Comparison of ENCODE assay signal across 1 cellular context in the genomic region with DNA sequence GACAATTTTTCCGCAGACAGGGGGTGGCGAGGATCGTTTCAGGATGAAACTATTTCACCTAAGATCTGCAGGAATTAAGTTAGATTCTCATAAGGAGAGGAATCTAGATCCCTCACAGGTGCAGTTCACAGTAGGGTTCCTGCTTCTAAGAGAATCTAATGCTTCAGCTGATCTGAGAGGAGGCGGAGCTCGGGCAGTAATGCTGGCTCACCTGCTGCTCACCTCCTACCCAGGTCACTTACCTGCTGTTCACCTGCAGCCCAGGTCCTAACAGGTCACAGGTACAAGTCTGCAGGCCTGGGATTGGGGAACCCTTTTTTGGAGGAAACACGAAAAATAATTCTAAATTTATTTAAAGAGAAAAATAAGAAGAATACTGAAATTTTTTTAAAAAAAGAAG.
TF ChIP-seq lines count a peak whose summit lies in the region.

No MANE protein-coding gene starts in this region.

TF ChIP-seq in GM23338, 12 proteins besides CTCF, POLR2A, EP300 and RAD21 (continued from another document):
- TF ChIP-seq, protein P1, sequence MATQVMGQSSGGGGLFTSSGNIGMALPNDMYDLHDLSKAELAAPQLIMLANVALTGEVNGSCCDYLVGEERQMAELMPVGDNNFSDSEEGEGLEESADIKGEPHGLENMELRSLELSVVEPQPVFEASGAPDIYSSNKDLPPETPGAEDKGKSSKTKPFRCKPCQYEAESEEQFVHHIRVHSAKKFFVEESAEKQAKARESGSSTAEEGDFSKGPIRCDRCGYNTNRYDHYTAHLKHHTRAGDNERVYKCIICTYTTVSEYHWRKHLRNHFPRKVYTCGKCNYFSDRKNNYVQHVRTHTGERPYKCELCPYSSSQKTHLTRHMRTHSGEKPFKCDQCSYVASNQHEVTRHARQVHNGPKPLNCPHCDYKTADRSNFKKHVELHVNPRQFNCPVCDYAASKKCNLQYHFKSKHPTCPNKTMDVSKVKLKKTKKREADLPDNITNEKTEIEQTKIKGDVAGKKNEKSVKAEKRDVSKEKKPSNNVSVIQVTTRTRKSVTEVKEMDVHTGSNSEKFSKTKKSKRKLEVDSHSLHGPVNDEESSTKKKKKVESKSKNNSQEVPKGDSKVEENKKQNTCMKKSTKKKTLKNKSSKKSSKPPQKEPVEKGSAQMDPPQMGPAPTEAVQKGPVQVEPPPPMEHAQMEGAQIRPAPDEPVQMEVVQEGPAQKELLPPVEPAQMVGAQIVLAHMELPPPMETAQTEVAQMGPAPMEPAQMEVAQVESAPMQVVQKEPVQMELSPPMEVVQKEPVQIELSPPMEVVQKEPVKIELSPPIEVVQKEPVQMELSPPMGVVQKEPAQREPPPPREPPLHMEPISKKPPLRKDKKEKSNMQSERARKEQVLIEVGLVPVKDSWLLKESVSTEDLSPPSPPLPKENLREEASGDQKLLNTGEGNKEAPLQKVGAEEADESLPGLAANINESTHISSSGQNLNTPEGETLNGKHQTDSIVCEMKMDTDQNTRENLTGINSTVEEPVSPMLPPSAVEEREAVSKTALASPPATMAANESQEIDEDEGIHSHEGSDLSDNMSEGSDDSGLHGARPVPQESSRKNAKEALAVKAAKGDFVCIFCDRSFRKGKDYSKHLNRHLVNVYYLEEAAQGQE (IDR thresholded peaks at IDR 0.05; ENCODE audit: unreplicated experiment): no peak
- TF ChIP-seq EZH2phosphoT487 (IDR thresholded peaks at IDR 0.05; ENCODE audit: unreplicated experiment) (no peak), EZH2 (IDR thresholded peaks at IDR 0.05; ENCODE audit: low read depth, unreplicated experiment) (no peak), ZNF331 (CRISPR knock-in tag; IDR thresholded peaks at IDR 0.05; ENCODE audit: low read depth) (no peak), ZNF114 (CRISPR knock-in tag; IDR thresholded peaks at IDR 0.05) (no peak)
- TF ChIP-seq, protein P2, sequence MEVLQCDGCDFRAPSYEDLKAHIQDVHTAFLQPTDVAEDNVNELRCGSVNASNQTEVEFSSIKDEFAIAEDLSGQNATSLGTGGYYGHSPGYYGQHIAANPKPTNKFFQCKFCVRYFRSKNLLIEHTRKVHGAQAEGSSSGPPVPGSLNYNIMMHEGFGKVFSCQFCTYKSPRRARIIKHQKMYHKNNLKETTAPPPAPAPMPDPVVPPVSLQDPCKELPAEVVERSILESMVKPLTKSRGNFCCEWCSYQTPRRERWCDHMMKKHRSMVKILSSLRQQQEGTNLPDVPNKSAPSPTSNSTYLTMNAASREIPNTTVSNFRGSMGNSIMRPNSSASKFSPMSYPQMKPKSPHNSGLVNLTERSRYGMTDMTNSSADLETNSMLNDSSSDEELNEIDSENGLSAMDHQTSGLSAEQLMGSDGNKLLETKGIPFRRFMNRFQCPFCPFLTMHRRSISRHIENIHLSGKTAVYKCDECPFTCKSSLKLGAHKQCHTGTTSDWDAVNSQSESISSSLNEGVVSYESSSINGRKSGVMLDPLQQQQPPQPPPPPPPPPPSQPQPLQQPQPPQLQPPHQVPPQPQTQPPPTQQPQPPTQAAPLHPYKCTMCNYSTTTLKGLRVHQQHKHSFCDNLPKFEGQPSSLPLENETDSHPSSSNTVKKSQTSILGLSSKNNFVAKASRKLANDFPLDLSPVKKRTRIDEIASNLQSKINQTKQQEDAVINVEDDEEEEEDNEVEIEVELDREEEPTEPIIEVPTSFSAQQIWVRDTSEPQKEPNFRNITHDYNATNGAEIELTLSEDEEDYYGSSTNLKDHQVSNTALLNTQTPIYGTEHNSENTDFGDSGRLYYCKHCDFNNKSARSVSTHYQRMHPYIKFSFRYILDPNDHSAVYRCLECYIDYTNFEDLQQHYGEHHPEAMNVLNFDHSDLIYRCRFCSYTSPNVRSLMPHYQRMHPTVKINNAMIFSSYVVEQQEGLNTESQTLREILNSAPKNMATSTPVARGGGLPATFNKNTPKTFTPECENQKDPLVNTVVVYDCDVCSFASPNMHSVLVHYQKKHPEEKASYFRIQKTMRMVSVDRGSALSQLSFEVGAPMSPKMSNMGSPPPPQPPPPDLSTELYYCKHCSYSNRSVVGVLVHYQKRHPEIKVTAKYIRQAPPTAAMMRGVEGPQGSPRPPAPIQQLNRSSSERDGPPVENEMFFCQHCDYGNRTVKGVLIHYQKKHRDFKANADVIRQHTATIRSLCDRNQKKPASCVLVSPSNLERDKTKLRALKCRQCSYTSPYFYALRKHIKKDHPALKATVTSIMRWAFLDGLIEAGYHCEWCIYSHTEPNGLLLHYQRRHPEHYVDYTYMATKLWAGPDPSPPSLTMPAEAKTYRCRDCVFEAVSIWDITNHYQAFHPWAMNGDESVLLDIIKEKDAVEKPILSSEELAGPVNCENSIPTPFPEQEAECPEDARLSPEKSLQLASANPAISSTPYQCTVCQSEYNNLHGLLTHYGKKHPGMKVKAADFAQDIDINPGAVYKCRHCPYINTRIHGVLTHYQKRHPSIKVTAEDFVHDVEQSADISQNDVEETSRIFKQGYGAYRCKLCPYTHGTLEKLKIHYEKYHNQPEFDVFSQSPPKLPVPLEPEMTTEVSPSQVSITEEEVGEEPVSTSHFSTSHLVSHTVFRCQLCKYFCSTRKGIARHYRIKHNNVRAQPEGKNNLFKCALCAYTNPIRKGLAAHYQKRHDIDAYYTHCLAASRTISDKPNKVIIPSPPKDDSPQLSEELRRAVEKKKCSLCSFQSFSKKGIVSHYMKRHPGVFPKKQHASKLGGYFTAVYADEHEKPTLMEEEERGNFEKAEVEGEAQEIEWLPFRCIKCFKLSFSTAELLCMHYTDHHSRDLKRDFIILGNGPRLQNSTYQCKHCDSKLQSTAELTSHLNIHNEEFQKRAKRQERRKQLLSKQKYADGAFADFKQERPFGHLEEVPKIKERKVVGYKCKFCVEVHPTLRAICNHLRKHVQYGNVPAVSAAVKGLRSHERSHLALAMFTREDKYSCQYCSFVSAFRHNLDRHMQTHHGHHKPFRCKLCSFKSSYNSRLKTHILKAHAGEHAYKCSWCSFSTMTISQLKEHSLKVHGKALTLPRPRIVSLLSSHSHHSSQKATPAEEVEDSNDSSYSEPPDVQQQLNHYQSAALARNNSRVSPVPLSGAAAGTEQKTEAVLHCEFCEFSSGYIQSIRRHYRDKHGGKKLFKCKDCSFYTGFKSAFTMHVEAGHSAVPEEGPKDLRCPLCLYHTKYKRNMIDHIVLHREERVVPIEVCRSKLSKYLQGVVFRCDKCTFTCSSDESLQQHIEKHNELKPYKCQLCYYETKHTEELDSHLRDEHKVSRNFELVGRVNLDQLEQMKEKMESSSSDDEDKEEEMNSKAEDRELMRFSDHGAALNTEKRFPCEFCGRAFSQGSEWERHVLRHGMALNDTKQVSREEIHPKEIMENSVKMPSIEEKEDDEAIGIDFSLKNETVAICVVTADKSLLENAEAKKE (CRISPR knock-in tag; IDR thresholded peaks at IDR 0.05): no peak
